1 cellular context compared by ENCODE assay signal in the genomic region with DNA sequence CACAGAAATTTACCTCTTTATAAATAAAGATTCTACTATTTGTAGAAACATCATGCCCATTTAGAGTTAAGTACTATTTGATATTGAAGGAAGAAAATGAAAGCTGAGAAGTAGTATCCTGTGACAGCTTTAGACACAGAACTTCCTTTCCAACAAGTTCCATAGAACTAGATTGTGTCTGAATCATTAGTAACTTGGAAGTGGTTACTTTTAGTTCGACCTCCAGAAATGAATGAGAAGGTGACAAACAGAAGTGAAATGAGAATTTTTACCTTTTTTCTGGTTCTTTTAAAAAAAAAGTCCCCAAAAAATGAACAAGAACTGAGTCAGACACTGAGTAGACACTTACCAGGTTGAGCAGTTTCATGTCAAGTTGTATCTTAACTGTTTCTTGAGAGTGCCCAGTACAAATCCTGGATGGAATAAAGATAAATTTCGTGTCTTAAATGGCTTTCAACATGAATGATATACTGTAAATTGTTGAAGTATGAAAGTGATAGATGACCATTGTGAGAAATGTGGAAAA.
TF ChIP-seq lines count a peak whose summit lies in the region.

No MANE protein-coding gene starts in this region.

TF ChIP-seq in GM23338, 12 proteins besides CTCF, POLR2A, EP300 and RAD21:
- no peak for TF ChIP-seq REST (IDR thresholded peaks at IDR 0.05; ENCODE audit: unreplicated experiment)
- no peak for TF ChIP-seq ZNF462 (CRISPR knock-in tag; IDR thresholded peaks at IDR 0.05)
- TF ChIP-seq ZNF114 (CRISPR knock-in tag; IDR thresholded peaks at IDR 0.05) = no peak
- no peak for TF ChIP-seq ZNF331 (CRISPR knock-in tag; IDR thresholded peaks at IDR 0.05; ENCODE audit: low read depth)
- no peak for TF ChIP-seq NANOG (IDR thresholded peaks at IDR 0.05; ENCODE audit: borderline replicate concordance)
- no peak for TF ChIP-seq JUNB (IDR thresholded peaks at IDR 0.05; ENCODE audit: unreplicated experiment)
- TF ChIP-seq, protein P1, sequence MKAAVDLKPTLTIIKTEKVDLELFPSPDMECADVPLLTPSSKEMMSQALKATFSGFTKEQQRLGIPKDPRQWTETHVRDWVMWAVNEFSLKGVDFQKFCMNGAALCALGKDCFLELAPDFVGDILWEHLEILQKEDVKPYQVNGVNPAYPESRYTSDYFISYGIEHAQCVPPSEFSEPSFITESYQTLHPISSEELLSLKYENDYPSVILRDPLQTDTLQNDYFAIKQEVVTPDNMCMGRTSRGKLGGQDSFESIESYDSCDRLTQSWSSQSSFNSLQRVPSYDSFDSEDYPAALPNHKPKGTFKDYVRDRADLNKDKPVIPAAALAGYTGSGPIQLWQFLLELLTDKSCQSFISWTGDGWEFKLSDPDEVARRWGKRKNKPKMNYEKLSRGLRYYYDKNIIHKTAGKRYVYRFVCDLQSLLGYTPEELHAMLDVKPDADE (IDR thresholded peaks at IDR 0.05) = no peak
- TF ChIP-seq EZH2phosphoT487 (IDR thresholded peaks at IDR 0.05; ENCODE audit: unreplicated experiment) = no peak
TF ChIP-seq in GM23338: peak in this region for 0.
